ENCODE assay signal across 13 cellular contexts in the genomic region with DNA sequence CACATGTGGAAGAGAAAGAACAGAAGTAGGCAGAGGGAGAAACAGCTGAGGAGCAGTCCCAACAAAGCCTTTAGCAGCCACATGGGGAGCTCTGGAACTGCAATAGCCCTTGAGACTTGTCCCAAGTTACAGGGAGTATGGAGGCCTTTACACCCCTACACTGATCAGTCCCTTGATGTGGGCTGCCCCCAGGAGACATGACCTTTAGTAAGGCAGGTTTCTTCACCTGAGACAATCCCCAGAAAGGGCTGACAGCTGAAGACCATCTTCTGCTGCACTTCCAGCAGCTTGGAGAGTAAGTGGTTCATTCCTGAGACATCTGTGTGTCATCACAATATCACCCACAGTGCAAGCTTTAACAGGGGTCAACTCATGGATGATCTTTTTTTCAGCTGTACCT. TPM values are rescaled to one million over a fixed set of nuclear protein-coding genes. Genes with fewer than 3 reads are reported as not detected.
A peak's percentile ranks its signal among the peaks of the same experiment; 100 is the strongest.
DNase-seq lines count a peak whose midpoint lies in the region; ATAC-seq and TF ChIP-seq lines count a peak whose summit lies in the region.
"Had no signal": no experiment of that assay in that cellular context is flagged by ENCODE, and none has a peak within 500 bp of the region (broad histone marks: within the 10 kb centered on the region; RNA-seq: fewer than 3 reads in every experiment).

No MANE protein-coding gene starts in this region.

- H3F3A ChIP-seq in PC-3 (ENCODE audit: low read length, unreplicated experiment): peaks cover 22% of the 10 kb centered on the region

- peaks cover 45% of the 10 kb centered on the region for H3K4me1 ChIP-seq in ACC112 (ENCODE audit: control insufficient read depth, insufficient read depth, low read length, unreplicated experiment)
- H3K4me1 ChIP-seq in PC-3 (ENCODE audit: insufficient read depth, low read length): peaks cover 53% of the 10 kb centered on the region
- H3K4me1 ChIP-seq in upper lobe of left lung: peaks cover 8 to 29% (median 20%) of the 10 kb centered on the region in 4 donors

- peaks cover 21% of the 10 kb centered on the region for H3K79me2 ChIP-seq in ACC112 (ENCODE audit: control insufficient read depth, insufficient read depth, low read length, unreplicated experiment)
- H3K79me2 ChIP-seq in PC-3 (ENCODE audit: low read length): peaks cover 33% of the 10 kb centered on the region

- intact Hi-C loops in PC-3 (cut with micrococcal nuclease): loop anchor here (5.0 kb wide), 2 partner anchors 56 to 456 kb away; partner anchors contain the start of gene HIF1A

- DNase-seq in GM12864 (ENCODE audit: low read depth): no peak
- no peak for DNase-seq in PC-3
- DNase-seq in epithelial cell of proximal tubule (ENCODE audit: low read depth): no peak
- DNase-seq in AML-193 (lab: John Stamatoyannopoulos, UW): no peak
- DNase-seq in DMS79 treated with DMSO at 0.1 percent for 48 hours (lab: John Stamatoyannopoulos, UW): no peak
- DNase-seq in upper lobe of left lung: no peak
- no peak for DNase-seq in DMS153 treated with DMSO at 0.1 percent for 48 hours (lab: John Stamatoyannopoulos, UW; ENCODE audit: unreplicated experiment)
- DNase-seq: CD8-positive, alpha-beta T cell; NCI-H1694 treated with DMSO at 0.1 percent for 48 hours; stimulated activated CD4-positive, alpha-beta T cell treated with anti-CD3 and anti-CD28 coated beads, Interleukin-2, amount 100 ng/mL, for 48 hours had no signal

- no TSS peak for BruUV-seq in PC-3 (replicated peaks; lab: Mats Ljungman, UMichigan)

- CTCF ChIA-PET in PC-3 (lab: Charles Lee): no interaction called here

- H3K27me3 ChIP-seq in ACC112 (ENCODE audit: insufficient read depth, low read length) (no peaks in the 10 kb centered on the region), PC-3 (ENCODE audit: low read length) (no peaks in the 10 kb centered on the region), upper lobe of left lung (no peaks in the 10 kb centered on the region)
- H3K27me3 ChIP-seq: neutrophil had no signal

- H3K9ac ChIP-seq in PC-3 (ENCODE audit: low read length): no peak overlapping the region

- no peak for ATAC-seq in PC-3
- ATAC-seq in upper lobe of left lung (ENCODE audit: low FRiP score in 2 of 2): no peak
- ATAC-seq: CD8-positive, alpha-beta T cell; left lobe of liver had no signal

- no peak overlapping the region for H3K4me3 ChIP-seq in ACC112 (ENCODE audit: low read depth, low read length)
- no peak overlapping the region for H3K4me3 ChIP-seq in GM12864 (ENCODE audit: low read depth, low read length)
- no peak overlapping the region for H3K4me3 ChIP-seq in PC-3 (ENCODE audit: low read length)
- H3K4me3 ChIP-seq in epithelial cell of proximal tubule (ENCODE audit: low read depth, low read length): no peak overlapping the region
- H3K4me3 ChIP-seq in upper lobe of left lung: no peak overlapping the region

- TF ChIP-seq EP300 in upper lobe of left lung (IDR thresholded peaks at IDR 0.05): no peak

- no peak overlapping the region for H3K4me2 ChIP-seq in PC-3 (ENCODE audit: low read length)

- TF ChIP-seq CTCF in GM12864 (IDR thresholded peaks at IDR 0.05; ENCODE audit: low read depth, low read length, missing control alignments): peak; percentile 44
- TF ChIP-seq CTCF in PC-3 (conservative IDR thresholded peaks at IDR 0.05; ENCODE audit: low read depth, low read length): peak; percentile 33
- TF ChIP-seq CTCF in epithelial cell of proximal tubule (conservative IDR thresholded peaks at IDR 0.05; ENCODE audit: low read depth, low read length): peak; percentile 12
- TF ChIP-seq CTCF in upper lobe of left lung (IDR thresholded peaks at IDR 0.05): no peak

- H2AFZ ChIP-seq in ACC112 (ENCODE audit: low read length, unreplicated experiment): no peak overlapping the region
- H2AFZ ChIP-seq in PC-3 (ENCODE audit: low read length): no peak overlapping the region

- peaks cover 10% of the 10 kb centered on the region for H4K20me1 ChIP-seq in PC-3 (ENCODE audit: low read length)

- H3K36me3 ChIP-seq in ACC112 (ENCODE audit: insufficient read depth, low read length): peaks cover 37% of the 10 kb centered on the region
- H3K36me3 ChIP-seq in PC-3 (ENCODE audit: low read depth, low read length): peaks cover 7% of the 10 kb centered on the region
- no peaks in the 10 kb centered on the region for H3K36me3 ChIP-seq in upper lobe of left lung
- H3K36me3 ChIP-seq: neutrophil had no signal

- no peaks in the 10 kb centered on the region for H3K9me2 ChIP-seq in PC-3 (replicated peaks; ENCODE audit: low read length)

- H3K27ac ChIP-seq in ACC112 (ENCODE audit: low read depth, low read length): peak overlapping the region; percentile 82
- no peak overlapping the region for H3K27ac ChIP-seq in PC-3 (ENCODE audit: low read length)
- H3K27ac ChIP-seq in upper lobe of left lung: peak overlapping the region in 1 of 4 donors; percentile 0
- H3K27ac ChIP-seq: neutrophil had no signal

- H3K9me3 ChIP-seq in PC-3 (ENCODE audit: low read length): no peaks in the 10 kb centered on the region
- H3K9me3 ChIP-seq in upper lobe of left lung: no peaks in the 10 kb centered on the region
- H3K9me3 ChIP-seq: neutrophil had no signal

- POLR2A ChIA-PET in PC-3 (lab: Charles Lee; ENCODE audit: unreplicated experiment): no interaction called here

- TF ChIP-seq POLR2A in upper lobe of left lung (IDR thresholded peaks at IDR 0.05): no peak

RNA-seq across cellular contexts. Expression of gene SNAPC1, which starts 8.6 kb away (rescaled TPM):
- total RNA-seq in PC-3 (2014; rRNA removed) (26.7 and 27.3 TPM in 2 replicates), epithelial cell of proximal tubule (26.4 and 30.6 TPM in 2 replicates), upper lobe of left lung (1 to 10 TPM; 4.2 to 8.9 (median 4.7) TPM)

RNA-seq across cellular contexts. Expression of gene HIF1A, which starts 58.3 kb away (rescaled TPM):
- total RNA-seq in PC-3 (2014; rRNA removed) (266 and 319 TPM in 2 replicates), epithelial cell of proximal tubule (268 and 338 TPM in 2 replicates), upper lobe of left lung (100 to 1,000 TPM in 4 of 6 donors, 10 to 100 TPM in 2; 72.1 to 131 (median 116) TPM)

RNA-seq across cellular contexts. Expression of gene SYT16, which starts 58.9 kb away (rescaled TPM):
- 15.6 and 17.6 TPM in 2 replicates for total RNA-seq in PC-3 (2014; rRNA removed)
- 1.0 and 1.9 TPM in 2 replicates for total RNA-seq in epithelial cell of proximal tubule
- under 1 TPM in 3 of 6 donors, not detected in 3; under 0.01 to 0.34 (median 0.14) TPM for total RNA-seq in upper lobe of left lung
- total RNA-seq: CD8-positive, alpha-beta T cell had no signal

Comparison
In these comparisons a context has a peak if more than half of its experiments do, and no peak if none do; other contexts are left out.
1. CTCF ChIP-seq: peak in GM12864 (single experiment), PC-3 (single experiment) and epithelial cell of proximal tubule (single experiment); none in upper lobe of left lung (0 of 6).